Comparison of ENCODE assay signal across 27 cellular contexts in the genomic region with DNA sequence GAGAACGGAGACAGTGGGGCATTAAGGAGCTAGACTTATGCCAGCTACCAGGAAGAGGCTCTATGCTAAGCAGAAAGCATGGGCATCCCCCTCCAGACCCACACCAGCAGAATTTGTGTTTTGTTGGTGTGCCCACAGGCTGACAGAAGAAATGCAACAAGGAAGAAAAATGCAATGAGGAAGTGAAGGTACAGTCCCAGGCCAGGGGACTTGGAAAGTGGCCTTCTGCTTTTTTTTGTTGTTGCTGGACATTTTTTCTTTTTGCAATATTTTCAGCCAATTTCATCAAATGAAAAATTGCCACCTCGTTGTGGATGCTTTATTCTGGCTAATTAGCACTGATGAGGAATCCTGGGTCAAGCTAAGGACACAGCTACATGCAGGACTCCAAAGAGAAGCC.
"Had no signal": no experiment of that assay in that cellular context is flagged by ENCODE, and none has a peak within 500 bp of the region (broad histone marks: within the 10 kb centered on the region; RNA-seq: fewer than 3 reads in every experiment).

No MANE protein-coding gene starts in this region.

- H3K36me3 Mint-ChIP-seq: immature natural killer cell; memory B cell; naive B cell; neural progenitor cell; stimulated activated memory B cell treated with anti-CD40 and anti-IgM and Interleukin-4, amounts not matched to agents 10 μg/mL and 1 μg/mL and 100 μg/mL, for 72 hours had no signal

- H3K4me3 Mint-ChIP-seq: immature natural killer cell; memory B cell; naive B cell; nephron; neural progenitor cell; stimulated activated memory B cell treated with anti-CD40 and anti-IgM and Interleukin-4, amounts not matched to agents 10 μg/mL and 1 μg/mL and 100 μg/mL, for 72 hours had no signal

- DNase-seq: dermis blood vessel endothelial cell; effector memory CD4-positive, alpha-beta T cell; esophagus squamous epithelium; foreskin melanocyte; glutamatergic neuron; heart right ventricle; hypothalamus; immature natural killer cell; islet precursor cell; kidney glomerular epithelial cell; left colon; left ventricle myocardium inferior; lower lobe of right lung; naive B cell; right cardiac atrium; sigmoid colon; spleen; stimulated activated CD4-positive, alpha-beta T cell treated with anti-CD3 and anti-CD28 coated beads, Interleukin-4, amount 100 ng/mL, for 4 hours; stimulated activated naive CD8-positive, alpha-beta T cell treated with anti-CD3 and anti-CD28 coated beads, Interleukin-15, Interleukin-2, amounts not matched to agents 100 U/mL and 50 U/mL, for 24 hours; substantia nigra; testis; tibial artery; upper lobe of left lung had no signal

- H3K27me3 Mint-ChIP-seq: memory B cell; naive B cell; stimulated activated memory B cell treated with anti-CD40 and anti-IgM and Interleukin-4, amounts not matched to agents 10 μg/mL and 1 μg/mL and 100 μg/mL, for 72 hours had no signal

- H3K27ac Mint-ChIP-seq: immature natural killer cell; memory B cell; naive B cell; nephron; neural progenitor cell; stimulated activated memory B cell treated with anti-CD40 and anti-IgM and Interleukin-4, amounts not matched to agents 10 μg/mL and 1 μg/mL and 100 μg/mL, for 72 hours had no signal

- H3K4me1 Mint-ChIP-seq: immature natural killer cell; memory B cell; naive B cell; neural progenitor cell; stimulated activated memory B cell treated with anti-CD40 and anti-IgM and Interleukin-4, amounts not matched to agents 10 μg/mL and 1 μg/mL and 100 μg/mL, for 72 hours had no signal

- H3K9me3 Mint-ChIP-seq: immature natural killer cell, neural progenitor cell had no signal
